Comparison of ENCODE assay signal across 8 cellular contexts in the genomic region with DNA sequence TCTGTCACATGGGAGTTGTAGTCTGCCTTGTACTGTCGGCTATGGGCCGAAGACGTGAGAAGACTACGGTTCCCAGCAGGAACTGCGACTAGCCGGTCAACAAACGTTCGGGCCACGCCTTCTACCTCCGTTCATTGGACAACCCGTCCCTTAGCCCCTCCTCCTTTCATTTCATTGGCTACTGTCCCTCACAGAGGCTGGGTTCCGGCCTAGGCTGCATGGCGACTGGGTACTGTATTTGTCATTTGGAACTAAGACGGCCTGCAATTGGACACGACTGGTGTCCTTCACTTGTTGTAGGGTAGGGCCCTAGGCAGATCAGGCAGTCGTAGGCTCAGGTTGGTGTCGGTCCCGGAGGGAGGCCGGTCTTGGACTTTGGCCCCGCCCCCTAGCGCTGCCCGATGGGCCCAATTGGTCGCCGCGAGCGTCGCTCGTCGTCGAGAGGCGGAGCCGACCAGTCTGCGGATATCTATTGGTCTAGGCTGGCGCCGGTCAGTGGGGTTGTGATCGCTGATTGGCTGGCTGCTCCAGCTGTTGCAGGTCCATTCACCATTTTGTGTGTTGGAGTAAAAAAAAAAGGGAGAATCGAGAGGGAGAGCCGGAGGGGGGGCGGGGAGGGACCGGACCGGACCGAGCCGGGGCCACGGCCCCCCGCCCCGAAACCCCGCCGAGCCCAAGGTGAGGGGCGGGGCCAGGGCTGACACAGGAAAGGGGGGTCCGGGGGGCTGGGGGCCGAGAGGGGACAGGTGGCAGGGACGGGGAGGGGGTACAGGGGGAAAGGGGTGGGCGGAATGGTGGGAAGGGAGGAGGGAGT. TPM values are rescaled to one million over a fixed set of nuclear protein-coding genes. Genes with fewer than 3 reads are reported as not detected.
DNase-seq lines count a peak whose midpoint lies in the region; ATAC-seq and TF ChIP-seq lines count a peak whose summit lies in the region.

A gene (plus strand): TSS at position 549 of the 814 bp plus-strand sequence. CDS start 2,532 bp downstream, outside the sequence.

- no peaks in the 10 kb centered on the region for H3K9me3 Mint-ChIP-seq in activated CD4-positive, alpha-beta T cell treated with anti-CD3 and anti-CD28 coated beads for 36 hours (ENCODE audit: low read depth)
- H3K9me3 Mint-ChIP-seq in chondrocyte (ENCODE audit: low read depth), result no peaks in the 10 kb centered on the region

- CTCF ChIA-PET in activated CD4-positive, alpha-beta T cell treated with anti-CD3 and anti-CD28 coated beads for 36 hours (lab: Charles Lee), result interaction anchor here (0.5 to 3.1 kb wide), 2 partner anchors 10 to 387 kb away, joined by 3 to 34 read pairs; no protein-coding TSS in a partner anchor

- peak; percentile 94 for DNase-seq in AG20443 (ENCODE audit: low spot score)
- peak; percentile 99 for DNase-seq in GM19240 (ENCODE audit: insufficient read length, low spot score)
- peak; percentile 99 to 100 for DNase-seq in NCI-H524 (lab: John Stamatoyannopoulos, UW)
- peak; percentile 100 for DNase-seq in activated CD4-positive, alpha-beta T cell treated with anti-CD3 and anti-CD28 coated beads for 36 hours
- peak; percentile 100 for DNase-seq in chondrocyte (ENCODE audit: low spot score)
- peak; percentile 100 for DNase-seq in islet precursor cell
- DNase-seq in stimulated activated CD4-positive, alpha-beta T cell treated with anti-CD3 and anti-CD28 coated beads, Interleukin-12 subunit alpha, Interleukin-12 subunit beta, amount 100 ng/mL, for 48 hours (ENCODE audit: low read depth in 2 of 3, low spot score in 1 of 3), result peak; percentile 98 to 99 (median 99)

- no peak for TF ChIP-seq CTCF in chondrocyte (IDR thresholded peaks at IDR 0.05)

- H3K36me3 Mint-ChIP-seq in activated CD4-positive, alpha-beta T cell treated with anti-CD3 and anti-CD28 coated beads for 36 hours (ENCODE audit: low read depth), result peaks cover 12% of the 10 kb centered on the region
- H3K36me3 Mint-ChIP-seq in chondrocyte (ENCODE audit: low read depth), result peaks cover 5% of the 10 kb centered on the region

- peak within 1 kb of the TSS; percentile 97 for H3K27ac Mint-ChIP-seq in activated CD4-positive, alpha-beta T cell treated with anti-CD3 and anti-CD28 coated beads for 36 hours
- peak within 1 kb of the TSS; percentile 97 for H3K27ac Mint-ChIP-seq in chondrocyte (ENCODE audit: unreplicated experiment)

- no peak within 1 kb of the TSS for H3K4me3 Mint-ChIP-seq in activated CD4-positive, alpha-beta T cell treated with anti-CD3 and anti-CD28 coated beads for 36 hours
- H3K4me3 Mint-ChIP-seq in chondrocyte (ENCODE audit: unreplicated experiment), result no peak within 1 kb of the TSS

- H3K27me3 Mint-ChIP-seq in activated CD4-positive, alpha-beta T cell treated with anti-CD3 and anti-CD28 coated beads for 36 hours, result no peaks in the 10 kb centered on the region
- H3K27me3 Mint-ChIP-seq in chondrocyte (ENCODE audit: low read depth), result no peaks in the 10 kb centered on the region

- H3K4me1 Mint-ChIP-seq in activated CD4-positive, alpha-beta T cell treated with anti-CD3 and anti-CD28 coated beads for 36 hours, result peaks cover 24% of the 10 kb centered on the region
- H3K4me1 Mint-ChIP-seq in chondrocyte (ENCODE audit: low read depth), result peaks cover 21% of the 10 kb centered on the region

- intact Hi-C loops in activated CD4-positive, alpha-beta T cell treated with anti-CD3 and anti-CD28 coated beads for 36 hours (cut with DNase I, micrococcal nuclease), result loop anchor here (1.0 kb wide), 15 partner anchors 11 to 409 kb away; a partner anchor contains a TSS

- peak; percentile 69 for ATAC-seq in HG03457 (IDR thresholded peaks at IDR 0.05; ENCODE audit: unreplicated experiment)
- peak; percentile 87 for ATAC-seq in activated CD4-positive, alpha-beta T cell treated with anti-CD3 and anti-CD28 coated beads for 36 hours

- POLR2A ChIA-PET in activated CD4-positive, alpha-beta T cell treated with anti-CD3 and anti-CD28 coated beads for 36 hours (lab: Charles Lee), result interaction anchor here (2.2 kb wide), 2 partner anchors 11 to 26 kb away, joined by 18 to 26 read pairs; a partner anchor contains a TSS

RNA-seq across cellular contexts. Expression of the gene that starts here (rescaled TPM):
- total RNA-seq in activated CD4-positive, alpha-beta T cell treated with anti-CD3 and anti-CD28 coated beads for 36 hours, result 10 to 100 TPM; 62.8 to 66.3 TPM
- 83.6 to 101 TPM (median 86.3 TPM) in 3 replicates for total RNA-seq in chondrocyte

Comparison
In these comparisons a context has a peak if more than half of its experiments do, and no peak if none do; other contexts are left out.
1. Peak in every context shown above with its lines: DNase-seq and ATAC-seq.